8 cellular contexts compared by ENCODE assay signal in the genomic region with DNA sequence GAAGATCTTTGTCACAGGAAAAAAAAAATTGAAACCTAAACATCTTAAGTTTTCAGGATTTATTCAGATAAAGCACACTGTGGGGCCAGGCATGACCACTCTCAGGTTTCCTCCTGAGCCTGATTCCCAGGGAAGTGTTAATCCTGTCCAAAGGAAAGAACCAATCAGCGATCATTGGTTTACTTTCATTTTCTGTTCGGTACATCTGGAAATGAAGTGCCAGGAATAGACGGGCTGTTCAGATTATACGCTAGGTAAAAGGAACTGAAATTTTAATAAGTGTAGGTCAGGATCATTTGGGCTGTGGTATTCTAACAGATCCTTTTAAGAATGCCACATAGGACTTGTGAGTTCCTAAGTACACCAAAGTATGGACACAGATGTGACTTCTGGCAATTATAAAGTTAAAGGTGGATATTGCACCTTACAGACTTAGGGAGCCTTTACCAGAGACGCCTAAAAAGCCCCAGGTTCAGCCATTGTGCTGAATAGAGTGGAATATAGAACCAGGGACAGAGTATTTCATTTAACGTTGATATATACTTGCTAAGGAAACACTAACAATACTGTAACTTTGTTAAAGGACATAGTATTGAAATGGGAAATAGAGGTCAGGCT. TPM values are rescaled to one million over a fixed set of nuclear protein-coding genes. Genes with fewer than 3 reads are reported as not detected.
DNase-seq lines count a peak whose midpoint lies in the region; ATAC-seq, FAIRE-seq and TF ChIP-seq lines count a peak whose summit lies in the region.

No MANE protein-coding gene starts in this region.

- TF ChIP-seq EP300 in A549 (IDR thresholded peaks at IDR 0.05): no peak
- TF ChIP-seq EP300 in upper lobe of left lung (IDR thresholded peaks at IDR 0.05): no peak

- POLR2A ChIA-PET in A549 (lab: Yijun Ruan, JAX): interaction anchor here (1.7 kb wide), 1 partner anchor 9 kb away, joined by 10 read pairs; the partner anchor contains the start of gene CACYBP

- no peaks in the 10 kb centered on the region for H3K27me3 ChIP-seq in brain microvascular endothelial cell (replicated peaks)
- no peaks in the 10 kb centered on the region for H3K27me3 ChIP-seq in left lung
- no peaks in the 10 kb centered on the region for H3K27me3 ChIP-seq in upper lobe of left lung

- no peak for TF ChIP-seq CTCF in A549 (IDR thresholded peaks at IDR 0.05)
- no peak for TF ChIP-seq CTCF in GM13976 (IDR thresholded peaks at IDR 0.05; ENCODE audit: borderline replicate concordance, control extremely low read depth, extremely low read depth, insufficient read depth, missing control alignments)
- TF ChIP-seq CTCF in brain microvascular endothelial cell (IDR thresholded peaks at IDR 0.05; ENCODE audit: low read depth, low read length, missing control alignments): no peak
- no peak for TF ChIP-seq CTCF in left lung (IDR thresholded peaks at IDR 0.05)
- no peak for TF ChIP-seq CTCF in upper lobe of left lung (IDR thresholded peaks at IDR 0.05)

- TF ChIP-seq POLR2A in A549 (IDR thresholded peaks at IDR 0.05; ENCODE audit: low read length) (no peak), upper lobe of left lung (IDR thresholded peaks at IDR 0.05) (peak in 1 of 4 donors; percentile 14)

- 2% methylated on average over 6 of the region's 6 CpGs for whole genome bisulfite sequencing in A549 (ENCODE audit: missing lambda C conversion rate)
- 13 to 18% methylated on average over 6 of the region's 6 CpGs for WGBS in upper lobe of left lung, 2 donors

- no peaks in the 10 kb centered on the region for H3K9me3 ChIP-seq in A549
- H3K9me3 ChIP-seq in left lung: no peaks in the 10 kb centered on the region
- H3K9me3 ChIP-seq in upper lobe of left lung: no peaks in the 10 kb centered on the region

- in situ Hi-C loops in GM13976 (cut with MboI; ENCODE audit: low sequenced_read_pairs, unreplicated experiment) (loop anchor here (5.0 to 10.0 kb wide), 2 partner anchors 218 to 736 kb away; no protein-coding TSS in a partner anchor), brain microvascular endothelial cell (cut with HindIII; ENCODE audit: low pct_ligation_motif_present, low sequenced_read_pairs) (no loop called here)

- H3K4me2 ChIP-seq in A549: peak overlapping the region; percentile 86

- intact Hi-C loops in left lung (cut with DNase I): no loop called here

- CTCF ChIA-PET in A549 (lab: Yijun Ruan, JAX): interaction anchor here (1.7 kb wide), 1 partner anchor 9 kb away, joined by 7 read pairs; the partner anchor contains the start of gene CACYBP

- H3K4me3 ChIP-seq in A549: peak overlapping the region; percentile 54
- H3K4me3 ChIP-seq in brain microvascular endothelial cell (ENCODE audit: low read depth, low read length): peak overlapping the region; percentile 29
- peak overlapping the region; percentile 35 to 43 for H3K4me3 ChIP-seq in left lung
- H3K4me3 ChIP-seq in upper lobe of left lung: peak overlapping the region; percentile 38 to 53 (median 44)

- H3K4me1 ChIP-seq in A549 (peaks cover 7% of the 10 kb centered on the region; the same call in 1 of the 3 replicates), left lung (peaks cover 0 to 12% of the 10 kb centered on the region in 2 donors), upper lobe of left lung (peaks cover 6 to 16% (median 7%) of the 10 kb centered on the region in 4 donors)

- ATAC-seq in A549 (peak; percentile 86 to 91), left lung (peak; percentile 94), upper lobe of left lung (ENCODE audit: low FRiP score in 2 of 2) (peak in 1 of 2 donors; percentile 89)

- H3K36me3 ChIP-seq in brain microvascular endothelial cell (replicated peaks) (no peaks in the 10 kb centered on the region), left lung (no peaks in the 10 kb centered on the region), upper lobe of left lung (no peaks in the 10 kb centered on the region)

- no peak for FAIRE-seq in A549 (lab: Jason Lieb, UNC)

- peak overlapping the region; percentile 78 to 82 for H3K27ac ChIP-seq in A549
- no peak overlapping the region for H3K27ac ChIP-seq in brain microvascular endothelial cell
- H3K27ac ChIP-seq in left lung: peak overlapping the region; percentile 79 to 86
- H3K27ac ChIP-seq in upper lobe of left lung: peak overlapping the region; percentile 66 to 89 (median 82)

- TF ChIP-seq RAD21 in A549 (conservative IDR thresholded peaks at IDR 0.05 in 1 of 2, IDR thresholded peaks at IDR 0.05 in 1 of 2): no peak

- DNase-seq in A549 (ENCODE audit: low read depth in 1 of 2, low spot score in 1 of 2) (peak; percentile 60 to 71), GM13976 (ENCODE audit: low spot score) (peak; percentile 36), NCI-H226 (peak; percentile 77), brain microvascular endothelial cell (no peak), left lung (no peak), upper lobe of left lung (no peak)
- no peak for DNase-seq in effector CD8-positive, alpha-beta T cell (lab: John Stamatoyannopoulos, UW)
- DNase-seq in activated CD4-positive, CD25-positive, alpha-beta regulatory T cell (lab: John Stamatoyannopoulos, UW): no peak

TF ChIP-seq in A549, 52 proteins besides CTCF, POLR2A, EP300 and RAD21:
- TF ChIP-seq GATA3 (IDR thresholded peaks at IDR 0.05; ENCODE audit: borderline replicate concordance): no peak
- no peak for TF ChIP-seq USF2 (IDR thresholded peaks at IDR 0.05)
- no peak for TF ChIP-seq CHD4 (IDR thresholded peaks at IDR 0.05; ENCODE audit: borderline replicate concordance)
- TF ChIP-seq HDAC2 (IDR thresholded peaks at IDR 0.05): no peak
- TF ChIP-seq MAX (IDR thresholded peaks at IDR 0.05): no peak
- TF ChIP-seq FOSL2 (IDR thresholded peaks at IDR 0.05): no peak
- no peak for TF ChIP-seq FOSL2 (CRISPR knock-in tag; IDR thresholded peaks at IDR 0.05)
- no peak for TF ChIP-seq TFCP2L1 (CRISPR knock-in tag; IDR thresholded peaks at IDR 0.05)
- TF ChIP-seq CHD2 (IDR thresholded peaks at IDR 0.05; ENCODE audit: low read length, partially characterized antibody): no peak
- no peak for TF ChIP-seq RFX5 (IDR thresholded peaks at IDR 0.05)
- TF ChIP-seq PHF8 (IDR thresholded peaks at IDR 0.05; ENCODE audit: borderline replicate concordance, low read depth): no peak
TF ChIP-seq in A549: peak in this region for 0.

RNA-seq across cellular contexts. Expression of gene CACYBP, which starts 9.3 kb away (rescaled TPM):
- polyA plus RNA-seq in A549 (2011; rRNA removed) (95.8 and 151 TPM in 2 replicates), A549 (2017; fragmentation: RNase III; extraction: RNeasy Plus Mini Kit Qiagen cat#74134 plus additional on column Dnase treatment) (249 to 297 TPM (median 253 TPM) in 3 replicates)
- 77.3 and 102 TPM in 2 replicates for polyA plus RNA-seq in A549 (2012; cell fraction: cytosol; rRNA removed)
- polyA plus RNA-seq in A549 (2012; cell fraction: nucleus; rRNA removed): 37.0 and 63.1 TPM in 2 replicates
- 7.4 and 9.1 TPM in 2 replicates for polyA minus RNA-seq in A549 (2011; rRNA and poly(A)+ RNA removed)
- total RNA-seq in left lung (100 to 1,000 TPM in 1 of 2 donors, 10 to 100 TPM in 1; 69.4 to 122 TPM), upper lobe of left lung (10 to 100 TPM; 25.1 to 84.7 (median 50.1) TPM)

RNA-seq across cellular contexts. Expression of gene MRPS14, which starts 32.7 kb away (rescaled TPM):
- polyA plus RNA-seq in A549 (2011; rRNA removed): 40.9 and 45.1 TPM in 2 replicates
- polyA plus RNA-seq in A549 (2012; cell fraction: cytosol; rRNA removed): 17.4 and 18.6 TPM in 2 replicates
- polyA plus RNA-seq in A549 (2012; cell fraction: nucleus; rRNA removed): 7.7 and 14.1 TPM in 2 replicates
- polyA plus RNA-seq in A549 (2017; fragmentation: RNase III; extraction: RNeasy Plus Mini Kit Qiagen cat#74134 plus additional on column Dnase treatment): 18.9 to 20.0 TPM (median 19.5 TPM) in 3 replicates
- 12.7 and 14.2 TPM in 2 replicates for polyA minus RNA-seq in A549 (2011; rRNA and poly(A)+ RNA removed)
- 10 to 100 TPM; 30.3 to 33.3 TPM for total RNA-seq in left lung
- 10 to 100 TPM; 11.5 to 28.9 (median 18.8) TPM for total RNA-seq in upper lobe of left lung

Comparison
In these comparisons a context has a peak if more than half of its experiments do, and no peak if none do; other contexts are left out.
1. DNase-seq: peak in A549 (2 of 2), GM13976 (single experiment) and NCI-H226 (single experiment); none in brain microvascular endothelial cell (single experiment), left lung (0 of 2), upper lobe of left lung (0 of 2), effector CD8-positive, alpha-beta T cell (single experiment) and activated CD4-positive, CD25-positive, alpha-beta regulatory T cell (0 of 4).
2. Peak in every context shown above with its lines, with median percentiles within 50 percentile points of each other: H3K4me3 ChIP-seq.